10 cellular contexts compared by ENCODE assay signal in the genomic region with DNA sequence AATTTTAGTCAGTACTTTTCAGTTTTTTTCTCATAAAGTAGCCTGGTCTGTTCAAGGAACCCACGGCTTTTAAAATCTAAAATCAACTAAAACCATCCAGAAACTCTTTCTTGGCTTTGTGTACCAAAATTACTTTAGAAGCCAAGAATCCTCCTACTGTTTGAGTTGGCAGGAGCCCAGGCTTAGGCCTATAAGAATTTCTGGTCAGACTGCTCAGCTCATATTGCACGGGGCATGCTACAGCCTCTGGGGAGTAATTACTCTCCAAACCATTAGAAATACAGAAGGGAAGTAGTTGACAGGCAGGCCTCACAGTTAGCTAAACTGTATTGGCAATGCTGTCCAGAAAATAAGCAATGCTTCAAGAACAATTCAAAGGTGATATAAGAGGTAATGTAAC.
DNase-seq lines count a peak whose midpoint lies in the region; ATAC-seq and TF ChIP-seq lines count a peak whose summit lies in the region.
"Had no signal": no experiment of that assay in that cellular context is flagged by ENCODE, and none has a peak within 500 bp of the region (broad histone marks: within the 10 kb centered on the region; RNA-seq: fewer than 3 reads in every experiment).

No MANE protein-coding gene starts in this region.

- no peak for TF ChIP-seq CTCF in RWPE2 (IDR thresholded peaks at IDR 0.05; ENCODE audit: poor library complexity, severe bottlenecking)
- TF ChIP-seq CTCF in fibroblast of villous mesenchyme (IDR thresholded peaks at IDR 0.05; ENCODE audit: insufficient read depth, low read depth, low read length) = no peak

- peak overlapping the region; percentile 72 for H3K27ac ChIP-seq in RWPE2 (ENCODE audit: poor library complexity, severe bottlenecking)
- H3K27ac ChIP-seq: vagina had no signal

- no peak overlapping the region for H3K27ac Mint-ChIP-seq in stimulated activated naive CD8-positive, alpha-beta T cell treated with anti-CD3 and anti-CD28 coated beads, Interleukin-15, amount 100 ng/mL, for 72 hours
- H3K27ac Mint-ChIP-seq: activated CD8-positive, alpha-beta memory T cell treated with anti-CD3 and anti-CD28 coated beads, Interleukin-2, amount 10 ng/mL, durations not matched to agents 7 days and 5 days had no signal

- ATAC-seq in RWPE2 (ENCODE audit: low read depth) = peak; percentile 92
- ATAC-seq in stimulated activated naive CD8-positive, alpha-beta T cell treated with anti-CD3 and anti-CD28 coated beads, Interleukin-15, amount 100 ng/mL, for 72 hours = no peak
- ATAC-seq: activated CD8-positive, alpha-beta memory T cell treated with anti-CD3 and anti-CD28 coated beads, Interleukin-2, amount 10 ng/mL, durations not matched to agents 7 days and 5 days had no signal

- no peak for TF ChIP-seq POLR2A in erythroblast (IDR thresholded peaks at IDR 0.05; ENCODE audit: low read length)

- DNase-seq in HS-5 (ENCODE audit: low read depth) (peak; percentile 46), RWPE2 (ENCODE audit: low spot score) (peak; percentile 63), fibroblast of villous mesenchyme (ENCODE audit: low read depth) (peak; percentile 28), HK-2 (ENCODE audit: unreplicated experiment) (no peak), erythroblast (lab: John Stamatoyannopoulos, UW) (no peak), DMS153 treated with DMSO at 0.1 percent for 48 hours (lab: John Stamatoyannopoulos, UW; ENCODE audit: unreplicated experiment) (no peak)
- DNase-seq in stimulated activated naive CD8-positive, alpha-beta T cell treated with anti-CD3 and anti-CD28 coated beads, Interleukin-15, amount 100 ng/mL, for 72 hours = no peak
- DNase-seq: activated CD8-positive, alpha-beta memory T cell treated with anti-CD3 and anti-CD28 coated beads, Interleukin-2, amount 10 ng/mL, durations not matched to agents 7 days and 5 days had no signal

- peak overlapping the region; percentile 71 for H3K9ac ChIP-seq in skeletal muscle satellite cell (ENCODE audit: low read depth, low read length)

- peaks cover 33% of the 10 kb centered on the region for H3K4me1 ChIP-seq in RWPE2 (ENCODE audit: insufficient read depth, poor library complexity, severe bottlenecking)
- H3K4me1 ChIP-seq in skeletal muscle satellite cell (ENCODE audit: control insufficient read depth, insufficient read depth, low read length) = peaks cover 26% of the 10 kb centered on the region
- H3K4me1 ChIP-seq: vagina had no signal

- H3K4me3 ChIP-seq in RWPE2 (ENCODE audit: severe bottlenecking) = no peak overlapping the region
- H3K4me3 ChIP-seq in fibroblast of villous mesenchyme (ENCODE audit: low read depth, low read length) = no peak overlapping the region
- H3K4me3 ChIP-seq in skeletal muscle satellite cell (ENCODE audit: low read length) = peak overlapping the region; percentile 42
- H3K4me3 ChIP-seq: vagina had no signal

- H3K9me3 ChIP-seq in RWPE2 (ENCODE audit: severe bottlenecking) (no peaks in the 10 kb centered on the region), skeletal muscle satellite cell (replicated peaks; ENCODE audit: low read length) (no peaks in the 10 kb centered on the region)
- H3K9me3 ChIP-seq: vagina had no signal

- peaks cover 0 to 5% of the 10 kb centered on the region in 2 donors for H3K9me3 Mint-ChIP-seq in stimulated activated naive CD8-positive, alpha-beta T cell treated with anti-CD3 and anti-CD28 coated beads, Interleukin-15, amount 100 ng/mL, for 72 hours

- H3K36me3 ChIP-seq in RWPE2 (ENCODE audit: low read depth) = no peaks in the 10 kb centered on the region
- no peaks in the 10 kb centered on the region for H3K36me3 ChIP-seq in skeletal muscle satellite cell (ENCODE audit: insufficient read depth, low read length)
- H3K36me3 ChIP-seq: vagina had no signal

- H3K4me1 Mint-ChIP-seq in stimulated activated naive CD8-positive, alpha-beta T cell treated with anti-CD3 and anti-CD28 coated beads, Interleukin-15, amount 100 ng/mL, for 72 hours = no peaks in the 10 kb centered on the region
- H3K4me1 Mint-ChIP-seq: activated CD8-positive, alpha-beta memory T cell treated with anti-CD3 and anti-CD28 coated beads, Interleukin-2, amount 10 ng/mL, durations not matched to agents 7 days and 5 days had no signal

- no peaks in the 10 kb centered on the region for H3K27me3 Mint-ChIP-seq in stimulated activated naive CD8-positive, alpha-beta T cell treated with anti-CD3 and anti-CD28 coated beads, Interleukin-15, amount 100 ng/mL, for 72 hours
- H3K27me3 Mint-ChIP-seq: activated CD8-positive, alpha-beta memory T cell treated with anti-CD3 and anti-CD28 coated beads, Interleukin-2, amount 10 ng/mL, durations not matched to agents 7 days and 5 days had no signal

- H3K4me2 ChIP-seq in skeletal muscle satellite cell (ENCODE audit: low read length) = peak overlapping the region; percentile 71

- no peaks in the 10 kb centered on the region for H3K27me3 ChIP-seq in RWPE2 (ENCODE audit: insufficient read depth, poor library complexity, severe bottlenecking)
- no peaks in the 10 kb centered on the region for H3K27me3 ChIP-seq in skeletal muscle satellite cell (ENCODE audit: control insufficient read depth, insufficient read depth, low read length)
- H3K27me3 ChIP-seq: vagina had no signal

- no peak overlapping the region for H3K4me3 Mint-ChIP-seq in stimulated activated naive CD8-positive, alpha-beta T cell treated with anti-CD3 and anti-CD28 coated beads, Interleukin-15, amount 100 ng/mL, for 72 hours
- H3K4me3 Mint-ChIP-seq: activated CD8-positive, alpha-beta memory T cell treated with anti-CD3 and anti-CD28 coated beads, Interleukin-2, amount 10 ng/mL, durations not matched to agents 7 days and 5 days had no signal

Comparison
In these comparisons a context has a peak if more than half of its experiments do, and no peak if none do; other contexts are left out.
1. DNase-seq: peak in HS-5 (single experiment), RWPE2 (single experiment) and fibroblast of villous mesenchyme (single experiment); none in stimulated activated naive CD8-positive, alpha-beta T cell treated with anti-CD3 and anti-CD28 coated beads, Interleukin-15, amount 100 ng/mL, for 72 hours (0 of 2), HK-2 (single experiment), erythroblast (0 of 2) and DMS153 treated with DMSO at 0.1 percent for 48 hours (single experiment).